ENCODE assay signal across 18 cellular contexts in genomic region chr22:38235240-38235850, GRCh38.
"Had no signal": no experiment of that assay in that cellular context is flagged by ENCODE, and none has a peak within 500 bp of the region (broad histone marks: within the 10 kb centered on the region; RNA-seq: fewer than 3 reads in every experiment).

No MANE protein-coding gene starts in this region.

- H3K27ac Mint-ChIP-seq: activated CD4-positive, alpha-beta T cell treated with anti-CD3 and anti-CD28 coated beads, Interleukin-2, amount 10 ng/mL, durations not matched to agents 7 days and 5 days; activated T-helper 2 cell treated with anti-CD3 and anti-CD28 coated beads, Interferon-gamma antibody, Interleukin-2, Interleukin-4, amounts not matched to agents 10 μg/mL and 5 μg/mL and 100 μg/mL, durations not matched to agents 14 hours and 24 hours and 36 hours; T-helper 1 cell treated with Interleukin-12 subunit alpha and Interleukin-12 subunit beta and Interleukin-4 antibody, amounts not matched to agents 30 μg/mL and 1 μg/mL, for 36 hours had no signal

- H3K27me3 ChIP-seq: adrenal gland, heart left ventricle, neutrophil, right atrium auricular region, upper lobe of right lung had no signal

- H3K9me3 ChIP-seq: adrenal gland, heart left ventricle, neutrophil, right atrium auricular region, upper lobe of right lung had no signal

- DNase-seq: activated CD4-positive, alpha-beta T cell treated with anti-CD3 and anti-CD28 coated beads, Interleukin-2, amount 10 ng/mL, durations not matched to agents 7 days and 5 days; activated naive CD4-positive, alpha-beta T cell treated with anti-CD3 and anti-CD28 coated beads, Interleukin-2, amount 50 U/mL, for 16 hours; activated T-cell treated with anti-CD3 and anti-CD28 coated beads for 4 hours; adrenal gland; caudate nucleus; cortex of kidney; effector memory CD4-positive, alpha-beta T cell; heart left ventricle; naive B cell; posterior cingulate gyrus; stimulated activated CD4-positive, alpha-beta T cell treated with anti-CD3 and anti-CD28 coated beads, Interleukin-4, amount 100 ng/mL, for 1 hour; stimulated activated naive CD4-positive, alpha-beta T cell; upper lobe of right lung had no signal

- ATAC-seq: left lobe of liver, upper lobe of right lung had no signal

- H3K27ac ChIP-seq: heart left ventricle, neutrophil, right atrium auricular region, upper lobe of right lung had no signal

- H3K4me1 Mint-ChIP-seq: activated CD4-positive, alpha-beta T cell treated with anti-CD3 and anti-CD28 coated beads, Interleukin-2, amount 10 ng/mL, durations not matched to agents 7 days and 5 days; naive B cell had no signal

- H3K4me3 ChIP-seq: adrenal gland, heart left ventricle, right atrium auricular region, upper lobe of right lung had no signal

- H3K27me3 Mint-ChIP-seq: activated CD4-positive, alpha-beta T cell treated with anti-CD3 and anti-CD28 coated beads, Interleukin-2, amount 10 ng/mL, durations not matched to agents 7 days and 5 days; naive B cell had no signal

- H3K9me3 Mint-ChIP-seq: activated CD4-positive, alpha-beta T cell treated with anti-CD3 and anti-CD28 coated beads, Interleukin-2, amount 10 ng/mL, durations not matched to agents 7 days and 5 days; activated T-helper 2 cell treated with anti-CD3 and anti-CD28 coated beads, Interferon-gamma antibody, Interleukin-2, Interleukin-4, amounts not matched to agents 10 μg/mL and 5 μg/mL and 100 μg/mL, durations not matched to agents 14 hours and 24 hours and 36 hours; naive B cell; T-helper 1 cell treated with Interleukin-12 subunit alpha and Interleukin-12 subunit beta and Interleukin-4 antibody, amounts not matched to agents 30 μg/mL and 1 μg/mL, for 36 hours had no signal

- H3K4me3 Mint-ChIP-seq: activated CD4-positive, alpha-beta T cell treated with anti-CD3 and anti-CD28 coated beads, Interleukin-2, amount 10 ng/mL, durations not matched to agents 7 days and 5 days; naive B cell; T-helper 1 cell treated with Interleukin-12 subunit alpha and Interleukin-12 subunit beta and Interleukin-4 antibody, amounts not matched to agents 30 μg/mL and 1 μg/mL, for 36 hours had no signal
